8 cellular contexts compared by ENCODE assay signal in the genomic region with DNA sequence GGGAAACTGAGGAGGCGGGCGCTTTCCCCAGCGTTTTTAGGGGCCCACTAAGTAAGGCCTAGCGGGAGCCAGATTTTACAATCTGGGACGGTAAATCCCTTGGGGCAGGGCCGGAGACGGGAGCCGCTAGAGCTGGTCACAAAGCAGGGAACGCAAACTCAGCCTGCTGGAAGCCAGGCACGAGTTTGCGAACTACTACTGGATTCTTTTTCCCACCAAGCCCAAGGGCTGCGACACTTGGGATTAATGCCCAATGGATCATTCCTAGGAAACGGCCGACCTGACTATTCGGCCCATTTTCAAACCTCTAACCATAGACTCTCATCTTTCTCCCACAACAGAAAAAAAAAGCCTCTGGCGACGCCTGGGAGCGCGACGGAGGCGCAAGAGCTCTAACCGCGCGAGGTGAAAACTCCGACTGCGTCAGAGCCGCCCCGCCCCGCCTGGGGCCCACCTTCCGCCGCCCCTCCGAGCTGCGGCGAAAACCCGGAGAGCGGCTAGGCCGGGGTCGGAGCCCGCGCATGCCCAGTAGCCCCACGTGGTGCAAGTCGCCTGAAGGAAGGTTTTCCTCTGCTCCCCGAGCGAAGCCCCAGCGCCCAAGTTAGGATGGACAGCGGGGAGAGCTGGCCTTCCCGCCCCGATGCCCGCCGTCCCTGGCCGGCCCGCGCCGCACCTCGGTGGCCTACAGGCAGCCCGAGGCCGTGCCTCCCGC. TPM values are rescaled to one million over a fixed set of nuclear protein-coding genes. Genes with fewer than 3 reads are reported as not detected.
DNase-seq lines count a peak whose midpoint lies in the region; ATAC-seq and TF ChIP-seq lines count a peak whose summit lies in the region.

No MANE protein-coding gene starts in this region.

- H3K4me3 ChIP-seq in GM12864 (ENCODE audit: low read depth, low read length) (peak overlapping the region; percentile 74), adrenal gland (peak overlapping the region; percentile 31 to 93 (median 74)), upper lobe of right lung (peak overlapping the region; percentile 97)

- H3K4me1 ChIP-seq in adrenal gland (replicated peaks in 1 of 2) (peaks cover 13 to 33% of the 10 kb centered on the region in 2 donors), upper lobe of right lung (peaks cover 19% of the 10 kb centered on the region)

- peak; percentile 63 for ATAC-seq in HG02759 (IDR thresholded peaks at IDR 0.05; ENCODE audit: unreplicated experiment)
- ATAC-seq in left cardiac atrium, result peak; percentile 85 to 87
- ATAC-seq in upper lobe of right lung, result peak; percentile 91

- H3K4me1 Mint-ChIP-seq in progenitor cell of endocrine pancreas (ENCODE audit: low read depth), result peaks cover 31% of the 10 kb centered on the region

- peak; percentile 52 to 88 for TF ChIP-seq POLR2A in adrenal gland (IDR thresholded peaks at IDR 0.05)

- H3K9me3 ChIP-seq in adrenal gland (replicated peaks in 1 of 3) (no peaks in the 10 kb centered on the region), upper lobe of right lung (no peaks in the 10 kb centered on the region)

- peak overlapping the region; percentile 88 for H3K4me3 Mint-ChIP-seq in progenitor cell of endocrine pancreas (ENCODE audit: low read depth)

- H3K27me3 Mint-ChIP-seq in progenitor cell of endocrine pancreas, result no peaks in the 10 kb centered on the region

- TF ChIP-seq CTCF in GM12864 (IDR thresholded peaks at IDR 0.05; ENCODE audit: low read depth, low read length, missing control alignments) (no peak), adrenal gland (IDR thresholded peaks at IDR 0.05) (peak in 2 of 6 experiments; percentile 17 to 33), progenitor cell of endocrine pancreas (IDR thresholded peaks at IDR 0.05; ENCODE audit: unreplicated experiment) (no peak), upper lobe of right lung (IDR thresholded peaks at IDR 0.05) (no peak)

- H3K36me3 Mint-ChIP-seq in progenitor cell of endocrine pancreas (ENCODE audit: insufficient read depth), result no peaks in the 10 kb centered on the region

- DNase-seq in GM12864 (ENCODE audit: low read depth) (peak; percentile 78), NCI-H1105 treated with DMSO at 0.1 percent for 48 hours (lab: John Stamatoyannopoulos, UW) (peak; percentile 77), T follicular helper cell (ENCODE audit: low read depth) (peak; percentile 91), adrenal gland (peak; percentile 96 to 97 (median 97)), left cardiac atrium (peak; percentile 97), progenitor cell of endocrine pancreas (ENCODE audit: low spot score, unreplicated experiment) (peak; percentile 94), upper lobe of right lung (peak; percentile 99)

- intact Hi-C loops in adrenal gland (cut with DNase I), result loop anchor here in 1 of 2 donors (10.0 kb wide), 1 partner anchor 340 kb away; no protein-coding TSS in a partner anchor
- intact Hi-C loops in left cardiac atrium (cut with DNase I), result loop anchor here (5.0 to 10.0 kb wide), 4 partner anchors 47 to 207 kb away; no protein-coding TSS in a partner anchor
- intact Hi-C loops in upper lobe of right lung (cut with DNase I), result no loop called here

- H3K36me3 ChIP-seq in adrenal gland (replicated peaks in 1 of 2) (no peaks in the 10 kb centered on the region), upper lobe of right lung (no peaks in the 10 kb centered on the region)

- 0 to 1% (median 0%) methylated on average over 14 to 58 of the region's 58 CpGs for WGBS in adrenal gland, 4 donors

- peak overlapping the region; percentile 99 for H3K27ac Mint-ChIP-seq in progenitor cell of endocrine pancreas

- H3K27me3 ChIP-seq in adrenal gland (no peaks in the 10 kb centered on the region), upper lobe of right lung (no peaks in the 10 kb centered on the region)

- H3K27ac ChIP-seq in adrenal gland (peak overlapping the region; percentile 92 to 99 (median 96)), upper lobe of right lung (peak overlapping the region; percentile 100)

- no peaks in the 10 kb centered on the region for H3K9me3 Mint-ChIP-seq in progenitor cell of endocrine pancreas (ENCODE audit: low read depth)

RNA-seq across cellular contexts. Expression of a gene that starts 0.6 kb away (rescaled TPM):
- total RNA-seq in adrenal gland (100 to 1,000 TPM in 2 of 8 donors, 10 to 100 TPM in 6; 49.0 to 152 (median 62.2) TPM), left cardiac atrium (10 to 100 TPM; 22.4 to 24.4 TPM), progenitor cell of endocrine pancreas (25.0 and 28.5 TPM in 2 replicates), upper lobe of right lung (73.1 TPM)
- polyA plus RNA-seq in adrenal gland, result 10 to 100 TPM in 1 of 3 donors, 1 to 10 TPM in 2; 9.1 to 67.4 (median 9.6) TPM

Comparison
In these comparisons a context has a peak if more than half of its experiments do, and no peak if none do; other contexts are left out.
1. Peak in every context shown above with its lines: DNase-seq, ATAC-seq, H3K4me3 ChIP-seq and H3K27ac ChIP-seq.